Comparison of ENCODE assay signal across 10 cellular contexts in genomic region chr12:8805487-8805886, GRCh38. TPM values are rescaled to one million over a fixed set of nuclear protein-coding genes. Genes with fewer than 3 reads are reported as not detected.
"Had no signal": no experiment of that assay in that cellular context is flagged by ENCODE, and none has a peak within 500 bp of the region (broad histone marks: within the 10 kb centered on the region; RNA-seq: fewer than 3 reads in every experiment).

No MANE protein-coding gene starts in this region.

RNA-seq across cellular contexts. Expression of gene A2ML1, which starts 16.9 kb away (rescaled TPM):
- total RNA-seq: left ventricle myocardium inferior; mesenteric fat pad; myocyte; naive thymus-derived CD4-positive, alpha-beta T cell; natural killer cell treated with Interleukin-12 subunit alpha and Interleukin-12 subunit beta and Interleukin-15 and Interleukin-18, amount 100 ng/mL, for 72 hours; sigmoid colon; spleen; subcutaneous adipose tissue had no signal
- polyA plus RNA-seq: immature natural killer cell; naive thymus-derived CD4-positive, alpha-beta T cell; neural cell had no signal
